Comparison of ENCODE assay signal across 13 cellular contexts in the genomic region with DNA sequence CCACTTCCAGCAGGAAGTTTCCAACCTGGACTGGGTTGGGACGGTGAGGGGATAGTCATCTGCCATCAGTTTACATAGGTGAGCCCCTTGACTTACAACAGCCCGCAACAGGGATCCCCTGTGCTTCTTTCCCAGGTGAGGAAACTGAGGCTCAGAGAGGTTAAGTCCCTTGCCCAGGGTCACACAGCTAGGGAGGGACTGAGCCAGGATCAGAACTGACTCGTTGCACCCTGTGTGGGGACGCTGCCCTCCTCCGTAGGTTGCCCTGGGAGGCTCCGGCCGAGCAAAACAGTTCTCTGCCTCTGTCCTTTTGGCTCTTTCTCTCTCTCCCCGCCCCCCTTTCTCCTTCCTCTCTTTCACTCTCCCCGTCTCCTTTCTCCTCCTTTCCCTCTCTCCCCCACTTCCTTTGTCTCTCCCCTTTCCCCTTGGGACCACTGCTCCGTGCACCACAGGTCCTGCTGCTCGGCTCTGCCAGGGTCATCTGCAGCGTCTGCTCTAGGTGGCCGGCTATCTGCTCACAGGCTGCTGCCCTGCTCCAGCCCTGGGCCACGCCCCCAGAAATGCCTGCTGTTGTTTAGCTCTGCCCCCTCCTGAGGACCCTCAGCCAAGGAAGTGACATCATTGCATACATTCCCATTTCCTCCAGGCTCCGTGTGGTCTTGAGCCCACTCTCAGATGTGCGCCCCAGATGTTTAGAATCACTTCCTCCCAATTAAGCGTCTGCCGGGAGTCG.
DNase-seq lines count a peak whose midpoint lies in the region; ATAC-seq and TF ChIP-seq lines count a peak whose summit lies in the region.
"Had no signal": no experiment of that assay in that cellular context is flagged by ENCODE, and none has a peak within 500 bp of the region (broad histone marks: within the 10 kb centered on the region; RNA-seq: fewer than 3 reads in every experiment).

No MANE protein-coding gene starts in this region.

- CTCF ChIA-PET in naive thymus-derived CD4-positive, alpha-beta T cell (lab: Charles Lee) = no interaction called here

- H3K9me3 ChIP-seq in neural progenitor cell (ENCODE audit: low read depth) = no peaks in the 10 kb centered on the region
- no peaks in the 10 kb centered on the region for H3K9me3 ChIP-seq in naive thymus-derived CD4-positive, alpha-beta T cell (ENCODE audit: control insufficient read depth in 2 of 3, low read length in 3 of 3)
- H3K9me3 ChIP-seq: heart left ventricle had no signal

- intact Hi-C loops in naive thymus-derived CD4-positive, alpha-beta T cell (cut with micrococcal nuclease) = no loop called here

- H3K27ac Mint-ChIP-seq in endothelial cell (ENCODE audit: unreplicated experiment) (peak overlapping the region; percentile 94), neural progenitor cell (peak overlapping the region; percentile 91)
- no peak overlapping the region for H3K27ac Mint-ChIP-seq in naive thymus-derived CD4-positive, alpha-beta T cell
- H3K27ac Mint-ChIP-seq: CD8-positive, alpha-beta T cell had no signal

- no peaks in the 10 kb centered on the region for H3K79me2 ChIP-seq in neural progenitor cell (ENCODE audit: low read depth)

- H3F3A ChIP-seq in neural progenitor cell (ENCODE audit: low read depth) = peaks cover 15% of the 10 kb centered on the region

- no peaks in the 10 kb centered on the region for H3K9me3 Mint-ChIP-seq in endothelial cell (ENCODE audit: unreplicated experiment)
- H3K9me3 Mint-ChIP-seq in neural progenitor cell = no peaks in the 10 kb centered on the region
- H3K9me3 Mint-ChIP-seq in naive thymus-derived CD4-positive, alpha-beta T cell = no peaks in the 10 kb centered on the region
- H3K9me3 Mint-ChIP-seq: CD8-positive, alpha-beta T cell had no signal

- peaks cover 8% of the 10 kb centered on the region for H3K27me3 ChIP-seq in neural progenitor cell
- no peaks in the 10 kb centered on the region for H3K27me3 ChIP-seq in naive thymus-derived CD4-positive, alpha-beta T cell (ENCODE audit: control insufficient read depth in 2 of 2, insufficient read depth in 2 of 2, low read length in 2 of 2)
- H3K27me3 ChIP-seq: heart left ventricle had no signal

- H3K27me3 Mint-ChIP-seq in endothelial cell (ENCODE audit: unreplicated experiment) (peaks cover 1% of the 10 kb centered on the region), neural progenitor cell (ENCODE audit: insufficient read depth, low read depth) (peaks cover 8% of the 10 kb centered on the region)
- no peaks in the 10 kb centered on the region for H3K27me3 Mint-ChIP-seq in naive thymus-derived CD4-positive, alpha-beta T cell

- H3K4me1 ChIP-seq in neural progenitor cell = peaks cover 25% of the 10 kb centered on the region
- no peaks in the 10 kb centered on the region for H3K4me1 ChIP-seq in naive thymus-derived CD4-positive, alpha-beta T cell (ENCODE audit: control insufficient read depth in 2 of 2, insufficient read depth in 2 of 2, low read length in 2 of 2)

- peaks cover 11% of the 10 kb centered on the region for H4K20me1 ChIP-seq in neural progenitor cell (ENCODE audit: low read depth)

- no peak overlapping the region for H3K4me3 ChIP-seq in neural progenitor cell
- no peak overlapping the region for H3K4me3 ChIP-seq in naive thymus-derived CD4-positive, alpha-beta T cell (ENCODE audit: low read length)
- H3K4me3 ChIP-seq: heart left ventricle had no signal

- H2AFZ ChIP-seq in neural progenitor cell (replicated peaks) = no peak overlapping the region

- no peak overlapping the region for H3K9ac ChIP-seq in neural progenitor cell

- POLR2A ChIA-PET in naive thymus-derived CD4-positive, alpha-beta T cell (lab: Charles Lee) = no interaction called here

- H3K4me3 Mint-ChIP-seq in endothelial cell (ENCODE audit: unreplicated experiment) = peak overlapping the region; percentile 74
- H3K4me3 Mint-ChIP-seq in neural progenitor cell = peak overlapping the region; percentile 64
- no peak overlapping the region for H3K4me3 Mint-ChIP-seq in naive thymus-derived CD4-positive, alpha-beta T cell
- H3K4me3 Mint-ChIP-seq: CD8-positive, alpha-beta T cell had no signal

- TF ChIP-seq CTCF in endothelial cell (IDR thresholded peaks at IDR 0.05; ENCODE audit: unreplicated experiment) (no peak), neural progenitor cell (IDR thresholded peaks at IDR 0.05) (no peak)

- peak overlapping the region; percentile 58 for H3K4me2 ChIP-seq in neural progenitor cell

- peaks cover 11% of the 10 kb centered on the region for H3K36me3 Mint-ChIP-seq in endothelial cell (ENCODE audit: low read depth, unreplicated experiment)
- H3K36me3 Mint-ChIP-seq in neural progenitor cell = peaks cover 13% of the 10 kb centered on the region
- peaks cover 0 to 7% (median 0%) of the 10 kb centered on the region in 5 donors for H3K36me3 Mint-ChIP-seq in naive thymus-derived CD4-positive, alpha-beta T cell
- H3K36me3 Mint-ChIP-seq: CD8-positive, alpha-beta T cell had no signal

- H3K27ac ChIP-seq in neural progenitor cell = peak overlapping the region; percentile 75
- no peak overlapping the region for H3K27ac ChIP-seq in naive thymus-derived CD4-positive, alpha-beta T cell (ENCODE audit: low read depth, low read length)

- DNase-seq in ELF-1 (ENCODE audit: low read depth, low spot score) (peak; percentile 89), NCI-H2227 treated with DMSO at 0.1 percent for 48 hours (lab: John Stamatoyannopoulos, UW) (peak; percentile 11), endothelial cell (ENCODE audit: low spot score) (peak; percentile 66), neural progenitor cell (ENCODE audit: low spot score) (peak; percentile 82), NOMO-1 (lab: John Stamatoyannopoulos, UW; ENCODE audit: unreplicated experiment in 2 of 2) (no peak)
- DNase-seq in activated CD4-positive, alpha-beta T cell treated with anti-CD3 and anti-CD28 coated beads for 4 hours = no peak
- DNase-seq in activated CD4-positive, alpha-beta T cell treated with anti-CD3 and anti-CD28 coated beads, Interleukin-2, amount 50 U/mL, for 4 hours = no peak
- DNase-seq in naive thymus-derived CD4-positive, alpha-beta T cell = no peak
- DNase-seq: activated CD8-positive, alpha-beta memory T cell treated with anti-CD3 and anti-CD28 coated beads, Interleukin-2, amount 50 U/mL, for 48 hours; CD8-positive, alpha-beta T cell; heart left ventricle; stimulated activated CD8-positive, alpha-beta memory T cell treated with anti-CD3 and anti-CD28 coated beads, Interleukin-4, amount 100 ng/mL, for 48 hours had no signal

- no peaks in the 10 kb centered on the region for H3K36me3 ChIP-seq in neural progenitor cell
- H3K36me3 ChIP-seq in naive thymus-derived CD4-positive, alpha-beta T cell (ENCODE audit: control insufficient read depth in 2 of 3, insufficient read depth in 3 of 3, low read length in 3 of 3) = peaks cover 0 to 9% (median 0%) of the 10 kb centered on the region in 3 experiments

- no peak for ATAC-seq in naive thymus-derived CD4-positive, alpha-beta T cell
- ATAC-seq: CD8-positive, alpha-beta T cell; Panc1 had no signal

- H3K4me1 Mint-ChIP-seq in endothelial cell (ENCODE audit: unreplicated experiment) = peaks cover 34% of the 10 kb centered on the region
- H3K4me1 Mint-ChIP-seq in neural progenitor cell = peaks cover 57% of the 10 kb centered on the region
- H3K4me1 Mint-ChIP-seq in naive thymus-derived CD4-positive, alpha-beta T cell = no peaks in the 10 kb centered on the region

Comparison
In these comparisons a context has a peak if more than half of its experiments do, and no peak if none do; other contexts are left out.
1. DNase-seq: peak in ELF-1 (single experiment), NCI-H2227 treated with DMSO at 0.1 percent for 48 hours (single experiment), endothelial cell (single experiment) and neural progenitor cell (single experiment); none in NOMO-1 (0 of 2), activated CD4-positive, alpha-beta T cell treated with anti-CD3 and anti-CD28 coated beads for 4 hours (0 of 2), activated CD4-positive, alpha-beta T cell treated with anti-CD3 and anti-CD28 coated beads, Interleukin-2, amount 50 U/mL, for 4 hours (0 of 2) and naive thymus-derived CD4-positive, alpha-beta T cell (0 of 9).
2. H3K27ac Mint-ChIP-seq: peak in endothelial cell (single experiment) and neural progenitor cell (single experiment); none in naive thymus-derived CD4-positive, alpha-beta T cell (0 of 9).
3. H3K4me3 Mint-ChIP-seq: peak in endothelial cell (single experiment) and neural progenitor cell (single experiment); none in naive thymus-derived CD4-positive, alpha-beta T cell (0 of 10).